Comparison of ENCODE assay signal across 31 cellular contexts in genomic region chr3:139217633-139218032, GRCh38.
"Had no signal": no experiment of that assay in that cellular context is flagged by ENCODE, and none has a peak within 500 bp of the region (broad histone marks: within the 10 kb centered on the region; RNA-seq: fewer than 3 reads in every experiment).

No MANE protein-coding gene starts in this region.

- H3K79me2 ChIP-seq: hepatocyte had no signal

- H3K27me3 ChIP-seq: neural progenitor cell, right atrium auricular region, right lobe of liver, testis, thyroid gland, transverse colon, upper lobe of left lung, vagina had no signal

- H3K27ac Mint-ChIP-seq: mesothelial cell of epicardium; natural killer cell; nephron progenitor cell; neural progenitor cell; progenitor cell of endocrine pancreas; stimulated activated naive B cell treated with anti-CD40 and anti-IgM and Interleukin-4, amounts not matched to agents 10 μg/mL and 1 μg/mL and 100 μg/mL, for 72 hours had no signal

- H3K4me2 ChIP-seq: hepatocyte, neural progenitor cell, smooth muscle cell had no signal

- FAIRE-seq: keratinocyte had no signal

- H3K9me3 ChIP-seq: lower lobe of right lung, neutrophil, right atrium auricular region, right lobe of liver, testis, thyroid gland, transverse colon, upper lobe of left lung, vagina had no signal

- H3K4me1 Mint-ChIP-seq: mesothelial cell of epicardium; naive B cell; natural killer cell; stimulated activated naive B cell treated with anti-CD40 and anti-IgM and Interleukin-4, amounts not matched to agents 10 μg/mL and 1 μg/mL and 100 μg/mL, for 72 hours had no signal

- ATAC-seq: left cardiac atrium; left lobe of liver; left ventricle myocardium superior; lower lobe of right lung; natural killer cell; right lobe of liver; stimulated activated naive B cell treated with anti-CD40 and anti-IgM and Interleukin-4, amounts not matched to agents 10 μg/mL and 1 μg/mL and 100 μg/mL, for 72 hours; stimulated activated naive CD8-positive, alpha-beta T cell treated with anti-CD3 and anti-CD28 coated beads, Interleukin-15, Interleukin-2, amounts not matched to agents 100 U/mL and 50 U/mL, for 24 hours had no signal

- H2AFZ ChIP-seq: hepatocyte, neural progenitor cell had no signal

- H3K36me3 ChIP-seq: lower lobe of right lung, neural progenitor cell, neutrophil, right atrium auricular region, right lobe of liver, stomach, thyroid gland, transverse colon, upper lobe of left lung, vagina had no signal

- H3K4me3 Mint-ChIP-seq: mesothelial cell of epicardium; naive B cell; natural killer cell; nephron progenitor cell; neural progenitor cell; stimulated activated naive B cell treated with anti-CD40 and anti-IgM and Interleukin-4, amounts not matched to agents 10 μg/mL and 1 μg/mL and 100 μg/mL, for 72 hours had no signal

- H3K4me1 ChIP-seq: lower lobe of right lung, neural progenitor cell, right atrium auricular region, right lobe of liver, stomach, testis, thyroid gland, transverse colon, upper lobe of left lung, vagina had no signal

- H3K4me3 ChIP-seq: hepatocyte, lower lobe of right lung, neural progenitor cell, right atrium auricular region, right lobe of liver, smooth muscle cell, stomach, testis, thyroid gland, transverse colon, upper lobe of left lung, vagina had no signal

- DNase-seq: kidney glomerular epithelial cell; left cardiac atrium; left ventricle myocardium superior; lower lobe of right lung; mesendoderm; naive B cell; natural killer cell; nephron progenitor cell; occipital lobe; right lobe of liver; stimulated activated CD4-positive, alpha-beta T cell treated with anti-CD3 and anti-CD28 coated beads, Interleukin-1b, Interleukin-23, amount 100 ng/mL, for 48 hours; stimulated activated CD4-positive, alpha-beta T cell treated with anti-CD3 and anti-CD28 coated beads, Interleukin-2, amount 100 ng/mL, for 48 hours; stimulated activated CD4-positive, alpha-beta T cell treated with anti-CD3 and anti-CD28 coated beads, Interleukin-4, amount 100 ng/mL, for 4 hours; stimulated activated CD8-positive, alpha-beta memory T cell treated with anti-CD3 and anti-CD28 coated beads, Interleukin-4, amount 100 ng/mL, for 48 hours; stimulated activated naive B cell treated with anti-CD40 and anti-IgM and Interleukin-4, amounts not matched to agents 10 μg/mL and 1 μg/mL and 100 μg/mL, for 72 hours; stimulated activated naive CD8-positive, alpha-beta T cell treated with anti-CD3 and anti-CD28 coated beads, Interleukin-15, Interleukin-2, amounts not matched to agents 100 U/mL and 50 U/mL, for 24 hours; stomach; testis; thyroid gland; transverse colon; upper lobe of left lung had no signal

- H3K27ac ChIP-seq: hepatocyte, lower lobe of right lung, neural progenitor cell, neutrophil, right atrium auricular region, right lobe of liver, stomach, testis, thyroid gland, transverse colon, upper lobe of left lung, vagina had no signal

- H3K9ac ChIP-seq: neural progenitor cell had no signal

- H3K36me3 Mint-ChIP-seq: mesothelial cell of epicardium; naive B cell; natural killer cell; neural progenitor cell; stimulated activated naive B cell treated with anti-CD40 and anti-IgM and Interleukin-4, amounts not matched to agents 10 μg/mL and 1 μg/mL and 100 μg/mL, for 72 hours had no signal

- H3K9me3 Mint-ChIP-seq: natural killer cell, neural progenitor cell had no signal
